8 cellular contexts compared by ENCODE assay signal in the genomic region with DNA sequence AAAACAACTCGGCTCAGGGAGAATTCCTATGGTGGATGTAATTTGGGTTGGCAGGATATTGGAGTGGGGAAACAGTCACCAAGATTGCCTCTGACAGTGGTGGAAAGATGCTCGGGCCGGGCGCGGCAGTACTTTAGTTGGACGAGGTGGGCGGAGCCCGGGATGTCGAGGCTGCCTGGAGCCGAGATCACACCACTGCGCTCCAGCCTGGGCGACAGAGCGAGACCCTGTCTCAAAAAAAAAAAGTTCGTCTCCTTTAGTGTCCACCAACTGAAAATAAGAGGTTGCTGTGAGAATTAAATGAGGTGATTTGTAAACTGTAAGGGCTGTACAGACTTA. TPM values are rescaled to one million over a fixed set of nuclear protein-coding genes. Genes with fewer than 3 reads are reported as not detected.
DNase-seq lines count a peak whose midpoint lies in the region; ATAC-seq, FAIRE-seq and TF ChIP-seq lines count a peak whose summit lies in the region.

No MANE protein-coding gene starts in this region.

- no peaks in the 10 kb centered on the region for H3K9me3 Mint-ChIP-seq in activated T-helper 17 cell treated with anti-CD3 and anti-CD28 coated beads, Interleukin-2, amount 50 U/mL, for 72 hours

- peak overlapping the region; percentile 99 for H3K4me3 ChIP-seq in fibroblast of mammary gland (ENCODE audit: control insufficient read depth, low read depth, low read length)
- H3K4me3 ChIP-seq in neuron (ENCODE audit: low read length), result peak overlapping the region; percentile 84
- peak overlapping the region; percentile 69 to 87 (median 75) for H3K4me3 ChIP-seq in tibial nerve

- H3K36me3 Mint-ChIP-seq in activated T-helper 17 cell treated with anti-CD3 and anti-CD28 coated beads, Interleukin-2, amount 50 U/mL, for 72 hours (ENCODE audit: low read depth), result peaks cover 67% of the 10 kb centered on the region

- no peaks in the 10 kb centered on the region for H3K27me3 ChIP-seq in neuron (ENCODE audit: insufficient read depth, low read length)
- H3K27me3 ChIP-seq in tibial nerve, result no peaks in the 10 kb centered on the region

- 0 to 2% methylated on average over 14 of the region's 14 CpGs for WGBS in tibial nerve, 2 donors

- H3K36me3 ChIP-seq in neuron (ENCODE audit: insufficient read depth, low read length), result peaks cover 39% of the 10 kb centered on the region
- peaks cover 0 to 52% (median 15%) of the 10 kb centered on the region in 3 donors for H3K36me3 ChIP-seq in tibial nerve

- H2AFZ ChIP-seq in neuron (ENCODE audit: low read depth, low read length), result no peak overlapping the region

- peak; percentile 53 for ATAC-seq in activated T-helper 17 cell treated with anti-CD3 and anti-CD28 coated beads, Interleukin-2, amount 50 U/mL, for 72 hours (replicated peaks)
- ATAC-seq in GM19395 (IDR thresholded peaks at IDR 0.05; ENCODE audit: unreplicated experiment), result no peak

- no peak for FAIRE-seq in H54 (lab: Jason Lieb, UNC)

- H3K27me3 Mint-ChIP-seq in activated T-helper 17 cell treated with anti-CD3 and anti-CD28 coated beads, Interleukin-2, amount 50 U/mL, for 72 hours, result no peaks in the 10 kb centered on the region

- peak overlapping the region; percentile 70 to 91 (median 86) for H3K27ac ChIP-seq in tibial nerve

- H3K4me1 ChIP-seq in neuron (ENCODE audit: insufficient read depth, low read length) (peaks cover 23% of the 10 kb centered on the region), tibial nerve (peaks cover 0 to 34% (median 13%) of the 10 kb centered on the region in 4 donors)

- no peak for TF ChIP-seq CTCF in fibroblast of mammary gland (conservative IDR thresholded peaks at IDR 0.05; ENCODE audit: control insufficient read depth, insufficient read depth, low read depth, low read length)
- no peak for TF ChIP-seq CTCF in tibial nerve (IDR thresholded peaks at IDR 0.05)

- peak overlapping the region; percentile 97 for H3K27ac Mint-ChIP-seq in activated T-helper 17 cell treated with anti-CD3 and anti-CD28 coated beads, Interleukin-2, amount 50 U/mL, for 72 hours

- TF ChIP-seq POLR2A in H54 (IDR thresholded peaks at IDR 0.05; ENCODE audit: low read depth, low read length) (no peak), tibial nerve (IDR thresholded peaks at IDR 0.05) (no peak)

- peaks cover 30% of the 10 kb centered on the region for H3K4me1 Mint-ChIP-seq in activated T-helper 17 cell treated with anti-CD3 and anti-CD28 coated beads, Interleukin-2, amount 50 U/mL, for 72 hours

- H3K9me3 ChIP-seq in neuron (ENCODE audit: low read length) (no peaks in the 10 kb centered on the region), tibial nerve (no peaks in the 10 kb centered on the region)

- H3K4me3 Mint-ChIP-seq in activated T-helper 17 cell treated with anti-CD3 and anti-CD28 coated beads, Interleukin-2, amount 50 U/mL, for 72 hours, result peak overlapping the region; percentile 99

- no peak for TF ChIP-seq EP300 in tibial nerve (IDR thresholded peaks at IDR 0.05)

- DNase-seq in AG08396 (ENCODE audit: low spot score) (peak; percentile 60), H54 (ENCODE audit: insufficient read length, low spot score) (peak; percentile 28), NCI-H748 (lab: John Stamatoyannopoulos, UW; ENCODE audit: unreplicated experiment) (peak; percentile 59), fibroblast of mammary gland (ENCODE audit: low read depth) (peak; percentile 43), tibial nerve (ENCODE audit: low spot score in 2 of 2) (peak; percentile 22 to 36)

RNA-seq across cellular contexts. Expression of a gene that starts 0.6 kb away (rescaled TPM):
- total RNA-seq in activated T-helper 17 cell treated with anti-CD3 and anti-CD28 coated beads, Interleukin-2, amount 50 U/mL, for 72 hours, result 10 to 100 TPM; 50.4 to 92.5 TPM
- 100 to 1,000 TPM; 108 to 187 (median 125) TPM for total RNA-seq in tibial nerve

RNA-seq across cellular contexts. Expression of a gene that starts 41.4 kb away (rescaled TPM):
- 1 to 10 TPM; 6.6 to 8.9 TPM for total RNA-seq in activated T-helper 17 cell treated with anti-CD3 and anti-CD28 coated beads, Interleukin-2, amount 50 U/mL, for 72 hours
- total RNA-seq in tibial nerve, result 10 to 100 TPM in 3 of 4 donors, 1 to 10 TPM in 1; 7.5 to 13.3 (median 11.7) TPM
